In the genomic region with DNA sequence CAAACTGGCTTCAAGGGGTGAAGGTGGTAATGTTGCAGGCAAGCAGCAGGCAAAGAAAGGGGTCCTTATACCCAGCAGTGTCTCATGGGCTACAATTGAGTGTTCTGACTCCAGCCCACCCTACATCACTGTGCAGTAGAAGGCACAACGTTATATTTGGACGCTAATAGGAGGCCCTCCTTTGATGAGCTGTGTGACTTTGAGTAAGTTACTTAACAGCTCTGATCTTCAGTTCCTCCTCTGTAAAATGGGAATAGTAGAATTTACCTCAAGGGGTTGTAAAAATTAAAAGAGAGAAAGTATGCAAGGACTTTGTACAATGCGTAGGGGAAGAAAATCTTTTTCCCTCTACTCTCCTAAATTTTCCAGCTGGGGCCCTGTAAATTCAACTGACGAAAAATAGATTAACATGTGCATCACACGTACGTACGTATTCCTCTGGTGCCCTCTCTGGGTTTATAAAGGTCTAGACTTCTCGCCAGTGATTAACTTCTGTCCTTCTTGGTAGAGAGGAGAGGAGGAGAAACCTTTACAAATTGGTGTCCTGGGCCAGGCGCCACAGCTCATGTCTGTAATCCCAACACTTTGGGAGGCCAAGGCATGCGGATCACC, we compare ENCODE assay signal across 16 cellular contexts. TPM values are rescaled to one million over a fixed set of nuclear protein-coding genes. Genes with fewer than 3 reads are reported as not detected.
DNase-seq lines count a peak whose midpoint lies in the region; ATAC-seq and TF ChIP-seq lines count a peak whose summit lies in the region.
"Had no signal": no experiment of that assay in that cellular context is flagged by ENCODE, and none has a peak within 500 bp of the region (broad histone marks: within the 10 kb centered on the region; RNA-seq: fewer than 3 reads in every experiment).

No MANE protein-coding gene starts in this region.

- no peaks in the 10 kb centered on the region for H3F3A ChIP-seq in SK-N-SH (replicated peaks; ENCODE audit: insufficient read depth)

- ATAC-seq in HG03520 (IDR thresholded peaks at IDR 0.05; ENCODE audit: unreplicated experiment), result no peak
- ATAC-seq: GM12878 had no signal

- intact Hi-C loops in sigmoid colon (cut with DNase I), result no loop called here

- POLR2A ChIA-PET in SK-N-SH (lab: Yijun Ruan, JAX), result no interaction called here

- 87 to 90% methylated on average over 10 of the region's 10 CpGs for WGBS in sigmoid colon, 2 donors
- WGBS in SK-N-SH (ENCODE audit: low lambda C conversion rate), result 71% methylated on average over 10 of the region's 10 CpGs

- H3K9ac ChIP-seq in SK-N-MC (ENCODE audit: insufficient read length), result peak overlapping the region; percentile 29
- no peak overlapping the region for H3K9ac ChIP-seq in SK-N-SH
- H3K9ac ChIP-seq: GM23248 had no signal

- H3K9me3 Mint-ChIP-seq in immature natural killer cell, result no peaks in the 10 kb centered on the region
- peaks cover 5% of the 10 kb centered on the region for H3K9me3 Mint-ChIP-seq in activated naive CD4-positive, alpha-beta T cell treated with anti-CD3 and anti-CD28 coated beads, Interleukin-2, amount 10 ng/mL, durations not matched to agents 7 days and 5 days

- CTCF ChIA-PET in activated naive CD4-positive, alpha-beta T cell treated with anti-CD3 and anti-CD28 coated beads, Interleukin-2, amount 10 ng/mL, durations not matched to agents 7 days and 5 days (lab: Charles Lee), result interaction anchor here (1.2 kb wide), 1 partner anchor 9 kb away, joined by 3 read pairs; no protein-coding TSS in a partner anchor
- CTCF ChIA-PET in SK-N-SH (lab: Yijun Ruan, JAX), result interaction anchor here (0.9 kb wide), 1 partner anchor 33 kb away, joined by 3 read pairs; no protein-coding TSS in a partner anchor

- H3K27ac Mint-ChIP-seq in immature natural killer cell, result peak overlapping the region in 5 of 6 donors; percentile 11 to 77 (median 70)
- H3K27ac Mint-ChIP-seq in activated naive CD4-positive, alpha-beta T cell treated with anti-CD3 and anti-CD28 coated beads, Interleukin-2, amount 10 ng/mL, durations not matched to agents 7 days and 5 days, result no peak overlapping the region

- H3K27ac ChIP-seq in SK-N-MC, result peak overlapping the region; percentile 85
- no peak overlapping the region for H3K27ac ChIP-seq in sigmoid colon
- H3K27ac ChIP-seq in SK-N-SH (ENCODE audit: low read depth in 2 of 2, low read length in 1 of 2), result no peak overlapping the region
- H3K27ac ChIP-seq: GM23248 had no signal

- no peak for TF ChIP-seq EP300 in sigmoid colon (IDR thresholded peaks at IDR 0.05)
- TF ChIP-seq EP300 in SK-N-SH (IDR thresholded peaks at IDR 0.05; ENCODE audit: borderline replicate concordance in 1 of 2, low read depth in 1 of 2, low read length in 1 of 2), result no peak

- DNase-seq in SK-N-MC (ENCODE audit: low read depth, low spot score), result no peak
- DNase-seq in immature natural killer cell, result no peak
- DNase-seq in sigmoid colon, result peak; percentile 8
- DNase-seq in activated naive CD4-positive, alpha-beta T cell treated with anti-CD3 and anti-CD28 coated beads, Interleukin-2, amount 10 ng/mL, durations not matched to agents 7 days and 5 days, result no peak
- DNase-seq in SK-N-SH, result no peak
- DNase-seq: C1 segment of cervical spinal cord; Calu3; CD4-positive, alpha-beta memory T cell; COR-L47; DMS53; DMS79 treated with DMSO at 0.1 percent for 48 hours; GM23248; H7; HCEC 1CT had no signal

- H3K36me3 Mint-ChIP-seq in immature natural killer cell, result no peaks in the 10 kb centered on the region
- peaks cover 3% of the 10 kb centered on the region for H3K36me3 Mint-ChIP-seq in activated naive CD4-positive, alpha-beta T cell treated with anti-CD3 and anti-CD28 coated beads, Interleukin-2, amount 10 ng/mL, durations not matched to agents 7 days and 5 days

- no peaks in the 10 kb centered on the region for H3K36me3 ChIP-seq in SK-N-MC (ENCODE audit: insufficient read depth, low read length)
- H3K36me3 ChIP-seq in sigmoid colon, result no peaks in the 10 kb centered on the region
- no peaks in the 10 kb centered on the region for H3K36me3 ChIP-seq in SK-N-SH (replicated peaks in 1 of 2; ENCODE audit: control insufficient read depth in 1 of 2, insufficient read depth in 2 of 2, low read length in 1 of 2)

- no peak overlapping the region for H3K4me2 ChIP-seq in SK-N-SH

- H3K27me3 Mint-ChIP-seq in immature natural killer cell (ENCODE audit: low read depth in 3 of 3), result peaks cover 4 to 12% (median 9%) of the 10 kb centered on the region in 3 donors
- peaks cover 12% of the 10 kb centered on the region for H3K27me3 Mint-ChIP-seq in activated naive CD4-positive, alpha-beta T cell treated with anti-CD3 and anti-CD28 coated beads, Interleukin-2, amount 10 ng/mL, durations not matched to agents 7 days and 5 days

- TF ChIP-seq CTCF in sigmoid colon (IDR thresholded peaks at IDR 0.05) (no peak), SK-N-SH (IDR thresholded peaks at IDR 0.05) (no peak)

- H3K4me3 ChIP-seq in SK-N-MC, result no peak overlapping the region
- H3K4me3 ChIP-seq in sigmoid colon, result no peak overlapping the region
- H3K4me3 ChIP-seq in SK-N-SH (ENCODE audit: low read depth in 2 of 2, low read length in 1 of 2), result no peak overlapping the region
- H3K4me3 ChIP-seq: GM12878, GM23248 had no signal

- H3K27me3 ChIP-seq in sigmoid colon, result no peaks in the 10 kb centered on the region
- no peaks in the 10 kb centered on the region; the same call in 1 of the 2 replicates for H3K27me3 ChIP-seq in SK-N-SH (ENCODE audit: insufficient read depth)

- no peaks in the 10 kb centered on the region for H3K79me2 ChIP-seq in SK-N-SH (ENCODE audit: insufficient read depth)

- TF ChIP-seq RAD21 in SK-N-SH (IDR thresholded peaks at IDR 0.05; ENCODE audit: low read length), result no peak

- H3K9me2 ChIP-seq in SK-N-SH, result no peaks in the 10 kb centered on the region

- no peak for TF ChIP-seq POLR2A in sigmoid colon (IDR thresholded peaks at IDR 0.05)

- H4K20me1 ChIP-seq in SK-N-SH (ENCODE audit: insufficient read depth), result no peaks in the 10 kb centered on the region

- H2AFZ ChIP-seq in SK-N-SH (ENCODE audit: low read depth), result no peak overlapping the region
- H2AFZ ChIP-seq: GM23248 had no signal

- H3K4me1 ChIP-seq in sigmoid colon (no peaks in the 10 kb centered on the region), SK-N-SH (ENCODE audit: control insufficient read depth in 1 of 2, insufficient read depth in 2 of 2, low read depth in 1 of 2, low read length in 1 of 2) (peaks cover 0 to 2% of the 10 kb centered on the region in 2 experiments; a peak in 1 of 4 replicates)

- H3K4me3 Mint-ChIP-seq in immature natural killer cell, result no peak overlapping the region
- H3K4me3 Mint-ChIP-seq in activated naive CD4-positive, alpha-beta T cell treated with anti-CD3 and anti-CD28 coated beads, Interleukin-2, amount 10 ng/mL, durations not matched to agents 7 days and 5 days, result no peak overlapping the region
- H3K4me3 Mint-ChIP-seq: CD4-positive, alpha-beta memory T cell had no signal

- H3K9me3 ChIP-seq in SK-N-MC (ENCODE audit: low read depth, low read length) (no peaks in the 10 kb centered on the region), sigmoid colon (no peaks in the 10 kb centered on the region), SK-N-SH (no peaks in the 10 kb centered on the region)

- H3K4me1 Mint-ChIP-seq in immature natural killer cell, result peaks cover 30% of the 10 kb centered on the region in 2 donors
- H3K4me1 Mint-ChIP-seq in activated naive CD4-positive, alpha-beta T cell treated with anti-CD3 and anti-CD28 coated beads, Interleukin-2, amount 10 ng/mL, durations not matched to agents 7 days and 5 days, result peaks cover 37% of the 10 kb centered on the region

TF ChIP-seq in SK-N-SH, 30 proteins besides CTCF, POLR2A, EP300 and RAD21:
- TF ChIP-seq USF1 (IDR thresholded peaks at IDR 0.05; ENCODE audit: borderline replicate concordance, low read depth) (no peak), YY1 (IDR thresholded peaks at IDR 0.05; ENCODE audit: low read depth) (no peak), TEAD4 (IDR thresholded peaks at IDR 0.05; ENCODE audit: borderline replicate concordance, insufficient read depth) (no peak), ZBTB33 (IDR thresholded peaks at IDR 0.05; ENCODE audit: borderline replicate concordance, low read depth) (no peak), ELF1 (IDR thresholded peaks at IDR 0.05) (no peak), CHD2 (IDR thresholded peaks at IDR 0.05; ENCODE audit: low read length, partially characterized antibody) (no peak)

RNA-seq across cellular contexts. Expression of gene REL, which starts 57.6 kb away (rescaled TPM):
- 10 to 100 TPM in 2 of 3 donors, 1 to 10 TPM in 1; 6.4 to 47.7 (median 21.7) TPM for polyA plus RNA-seq in immature natural killer cell
- 10 to 100 TPM; 11.0 to 14.7 (median 12.5) TPM for total RNA-seq in sigmoid colon
- 10 to 100 TPM in 1 of 3 donors, 1 to 10 TPM in 2; 1.2 to 10.2 (median 2.3) TPM for polyA plus RNA-seq in sigmoid colon
- polyA plus RNA-seq in SK-N-SH (2012; rRNA removed), result 0.59 and 0.96 TPM in 2 replicates
- 0.75 and 0.82 TPM in 2 replicates for polyA plus RNA-seq in SK-N-SH (2012; cell fraction: cytosol; rRNA removed)
- polyA plus RNA-seq in SK-N-SH (2012; cell fraction: nucleus; rRNA removed), result 1.2 and 1.6 TPM in 2 replicates
